Comparison of ENCODE assay signal across 18 cellular contexts in genomic region chr13:108003626-108004025, GRCh38.
A peak's percentile ranks its signal among the peaks of the same experiment; 100 is the strongest.
DNase-seq lines count a peak whose midpoint lies in the region; ATAC-seq and TF ChIP-seq lines count a peak whose summit lies in the region.
"Had no signal": no experiment of that assay in that cellular context is flagged by ENCODE, and none has a peak within 500 bp of the region (broad histone marks: within the 10 kb centered on the region; RNA-seq: fewer than 3 reads in every experiment).

No MANE protein-coding gene starts in this region.

- no peaks in the 10 kb centered on the region for H3K36me3 ChIP-seq in PC-3 (ENCODE audit: low read depth, low read length)
- H3K36me3 ChIP-seq: heart left ventricle, lower lobe of right lung, Peyer's patch had no signal

- H3F3A ChIP-seq in PC-3 (ENCODE audit: low read length, unreplicated experiment) = no peaks in the 10 kb centered on the region

- H4K20me1 ChIP-seq in PC-3 (ENCODE audit: low read length) = no peaks in the 10 kb centered on the region

- no peak overlapping the region for H3K4me3 ChIP-seq in PC-3 (ENCODE audit: low read length)
- H3K4me3 ChIP-seq: body of pancreas, heart left ventricle, lower lobe of right lung, Peyer's patch had no signal

- no peak overlapping the region for H3K27ac ChIP-seq in PC-3 (ENCODE audit: low read length)
- H3K27ac ChIP-seq: body of pancreas, heart left ventricle, lower lobe of right lung, Peyer's patch had no signal

- no peaks in the 10 kb centered on the region for H3K9me2 ChIP-seq in PC-3 (replicated peaks; ENCODE audit: low read length)

- H3K4me1 ChIP-seq in PC-3 (ENCODE audit: insufficient read depth, low read length) = peaks cover 6% of the 10 kb centered on the region; the same call in 1 of the 2 replicates
- H3K4me1 ChIP-seq: body of pancreas, heart left ventricle, lower lobe of right lung, Peyer's patch had no signal

- DNase-seq in COR-L47 (lab: John Stamatoyannopoulos, UW) (peak; percentile 68), NCI-H1105 (lab: John Stamatoyannopoulos, UW) (peak; percentile 98), PC-3 (peak; percentile 70), left kidney (ENCODE audit: low read depth, low spot score) (peak; percentile 8), left colon (no peak), head of caudate nucleus (no peak), GDM1 (lab: John Stamatoyannopoulos, UW) (no peak), NCI-H1694 (lab: John Stamatoyannopoulos, UW) (no peak)
- DNase-seq: activated CD4-positive, alpha-beta T cell treated with anti-CD3 and anti-CD28 coated beads for 4 hours; activated CD8-positive, alpha-beta memory T cell treated with anti-CD3 and anti-CD28 coated beads, Interleukin-2, amount 10 ng/mL, durations not matched to agents 7 days and 5 days; activated naive CD8-positive, alpha-beta T cell treated with anti-CD3 and anti-CD28 coated beads for 36 hours; body of pancreas; GOT3; heart left ventricle; lower lobe of right lung; NCI-H1694 treated with DMSO at 0.1 percent for 48 hours; Peyer's patch; right cardiac atrium had no signal

- H3K9ac ChIP-seq in PC-3 (ENCODE audit: low read length) = no peak overlapping the region

- intact Hi-C loops in PC-3 (cut with micrococcal nuclease) = no loop called here
- intact Hi-C loops in left colon (cut with DNase I, micrococcal nuclease) = no loop called here
- intact Hi-C loops in head of caudate nucleus (cut with DNase I) = no loop called here

- no peak overlapping the region for H3K4me2 ChIP-seq in PC-3 (ENCODE audit: low read length)

- TF ChIP-seq CTCF in PC-3 (conservative IDR thresholded peaks at IDR 0.05; ENCODE audit: low read depth, low read length) = no peak

- H3K79me2 ChIP-seq in PC-3 (ENCODE audit: low read length) = no peaks in the 10 kb centered on the region

- BruUV-seq in PC-3 (replicated peaks; lab: Mats Ljungman, UMichigan) = no TSS peak

- no peak overlapping the region for H2AFZ ChIP-seq in PC-3 (ENCODE audit: low read length)

- POLR2A ChIA-PET in PC-3 (lab: Charles Lee; ENCODE audit: unreplicated experiment) = no interaction called here

- CTCF ChIA-PET in PC-3 (lab: Charles Lee) = no interaction called here

- ATAC-seq in PC-3 = peak; percentile 18; the same call in 1 of the 2 replicates
- no peak for ATAC-seq in left colon
- ATAC-seq: activated CD8-positive, alpha-beta memory T cell treated with anti-CD3 and anti-CD28 coated beads, Interleukin-2, amount 10 ng/mL, durations not matched to agents 7 days and 5 days; body of pancreas; heart left ventricle; right cardiac atrium had no signal

- no peaks in the 10 kb centered on the region for H3K9me3 ChIP-seq in PC-3 (ENCODE audit: low read length)
- H3K9me3 ChIP-seq: body of pancreas, lower lobe of right lung, Peyer's patch had no signal

- H3K27me3 ChIP-seq in PC-3 (ENCODE audit: low read length) = no peaks in the 10 kb centered on the region
- H3K27me3 ChIP-seq: body of pancreas, heart left ventricle, Peyer's patch had no signal

Comparison
In these comparisons a context has a peak if more than half of its experiments do, and no peak if none do; other contexts are left out.
1. DNase-seq: peak in COR-L47 (single experiment), NCI-H1105 (single experiment), PC-3 (single experiment) and left kidney (single experiment); none in left colon (0 of 2), head of caudate nucleus (0 of 42), GDM1 (single experiment) and NCI-H1694 (single experiment).